Comparison of ENCODE assay signal across 20 cellular contexts in genomic region chr4:187283306-187283705, GRCh38.
"Had no signal": no experiment of that assay in that cellular context is flagged by ENCODE, and none has a peak within 500 bp of the region (broad histone marks: within the 10 kb centered on the region; RNA-seq: fewer than 3 reads in every experiment).

No MANE protein-coding gene starts in this region.

- H3K36me3 Mint-ChIP-seq: activated CD4-positive, alpha-beta memory T cell treated with anti-CD3 and anti-CD28 coated beads for 36 hours; activated CD8-positive, alpha-beta memory T cell treated with anti-CD3 and anti-CD28 coated beads, Interleukin-2, amount 10 ng/mL, durations not matched to agents 7 days and 5 days; brain; type B pancreatic cell had no signal

- H3K27ac Mint-ChIP-seq: activated CD4-positive, alpha-beta memory T cell treated with anti-CD3 and anti-CD28 coated beads for 36 hours; activated CD8-positive, alpha-beta memory T cell treated with anti-CD3 and anti-CD28 coated beads, Interleukin-2, amount 10 ng/mL, durations not matched to agents 7 days and 5 days; activated naive CD4-positive, alpha-beta T cell treated with anti-CD3 and anti-CD28 coated beads, Interleukin-2, amount 50 U/mL, for 24 hours; dendritic cell treated with granulocyte-macrophage colony-stimulating factor and Interleukin-4, amounts not matched to agents 40 ng/mL and 50 ng/mL, for 4 days; natural killer cell treated with Interleukin-12 subunit alpha and Interleukin-12 subunit beta and Interleukin-15 and Interleukin-18, amount 100 ng/mL, for 72 hours; T-helper 17 cell; type B pancreatic cell had no signal

- H3K4me3 Mint-ChIP-seq: activated CD4-positive, alpha-beta memory T cell treated with anti-CD3 and anti-CD28 coated beads for 36 hours; activated CD8-positive, alpha-beta memory T cell treated with anti-CD3 and anti-CD28 coated beads, Interleukin-2, amount 10 ng/mL, durations not matched to agents 7 days and 5 days; activated naive CD4-positive, alpha-beta T cell treated with anti-CD3 and anti-CD28 coated beads, Interleukin-2, amount 50 U/mL, for 24 hours; dendritic cell treated with granulocyte-macrophage colony-stimulating factor and Interleukin-4, amounts not matched to agents 40 ng/mL and 50 ng/mL, for 4 days; natural killer cell treated with Interleukin-12 subunit alpha and Interleukin-12 subunit beta and Interleukin-15 and Interleukin-18, amount 100 ng/mL, for 72 hours; T-helper 17 cell; type B pancreatic cell had no signal

- H3K27ac ChIP-seq: left lung, WERI-Rb-1 had no signal

- H3K36me3 ChIP-seq: left lung, WERI-Rb-1 had no signal

- DNase-seq: activated CD4-positive, alpha-beta memory T cell treated with anti-CD3 and anti-CD28 coated beads for 36 hours; activated CD8-positive, alpha-beta memory T cell treated with anti-CD3 and anti-CD28 coated beads, Interleukin-2, amount 10 ng/mL, durations not matched to agents 7 days and 5 days; activated effector memory CD4-positive, alpha-beta T cell treated with Interleukin-2 at 50 U/mL for 16 hours; activated T-cell treated with anti-CD3 and anti-CD28 coated beads, Interleukin-2, amount 50 U/mL, for 1 hour; effector memory CD4-positive, alpha-beta T cell; left lung; mucosa of descending colon; nucleus accumbens; small intestine; stimulated activated CD4-positive, alpha-beta T cell treated with anti-CD3 and anti-CD28 coated beads, Interleukin-4, amount 100 ng/mL, for 24 hours; stimulated activated CD8-positive, alpha-beta memory T cell treated with anti-CD3 and anti-CD28 coated beads, Interleukin-4, amount 100 ng/mL, for 48 hours; stimulated activated naive CD8-positive, alpha-beta T cell treated with anti-CD3 and anti-CD28 coated beads, Interleukin-15, Interleukin-2, amounts not matched to agents 100 U/mL and 50 U/mL, for 24 hours; T-helper 17 cell; WERI-Rb-1 had no signal

- H3K79me2 ChIP-seq: hepatocyte had no signal

- H3K9me3 ChIP-seq: mucosa of descending colon had no signal

- H3K4me3 ChIP-seq: hepatocyte, left lung, mucosa of descending colon had no signal

- H3K27me3 ChIP-seq: hepatocyte, left lung had no signal

- H3K4me1 Mint-ChIP-seq: activated CD8-positive, alpha-beta memory T cell treated with anti-CD3 and anti-CD28 coated beads, Interleukin-2, amount 10 ng/mL, durations not matched to agents 7 days and 5 days; activated naive CD4-positive, alpha-beta T cell treated with anti-CD3 and anti-CD28 coated beads, Interleukin-2, amount 50 U/mL, for 24 hours; T-helper 17 cell had no signal

- H3K4me1 ChIP-seq: left lung had no signal

- H3K27me3 Mint-ChIP-seq: activated CD4-positive, alpha-beta memory T cell treated with anti-CD3 and anti-CD28 coated beads for 36 hours; activated CD8-positive, alpha-beta memory T cell treated with anti-CD3 and anti-CD28 coated beads, Interleukin-2, amount 10 ng/mL, durations not matched to agents 7 days and 5 days; activated naive CD4-positive, alpha-beta T cell treated with anti-CD3 and anti-CD28 coated beads, Interleukin-2, amount 50 U/mL, for 24 hours; dendritic cell treated with granulocyte-macrophage colony-stimulating factor and Interleukin-4, amounts not matched to agents 40 ng/mL and 50 ng/mL, for 4 days; natural killer cell treated with Interleukin-12 subunit alpha and Interleukin-12 subunit beta and Interleukin-15 and Interleukin-18, amount 100 ng/mL, for 72 hours; T-helper 17 cell had no signal

- H2AFZ ChIP-seq: hepatocyte had no signal

- H3K4me2 ChIP-seq: hepatocyte had no signal

- H3K9me3 Mint-ChIP-seq: type B pancreatic cell had no signal
